8 cellular contexts compared by ENCODE assay signal in the genomic region with DNA sequence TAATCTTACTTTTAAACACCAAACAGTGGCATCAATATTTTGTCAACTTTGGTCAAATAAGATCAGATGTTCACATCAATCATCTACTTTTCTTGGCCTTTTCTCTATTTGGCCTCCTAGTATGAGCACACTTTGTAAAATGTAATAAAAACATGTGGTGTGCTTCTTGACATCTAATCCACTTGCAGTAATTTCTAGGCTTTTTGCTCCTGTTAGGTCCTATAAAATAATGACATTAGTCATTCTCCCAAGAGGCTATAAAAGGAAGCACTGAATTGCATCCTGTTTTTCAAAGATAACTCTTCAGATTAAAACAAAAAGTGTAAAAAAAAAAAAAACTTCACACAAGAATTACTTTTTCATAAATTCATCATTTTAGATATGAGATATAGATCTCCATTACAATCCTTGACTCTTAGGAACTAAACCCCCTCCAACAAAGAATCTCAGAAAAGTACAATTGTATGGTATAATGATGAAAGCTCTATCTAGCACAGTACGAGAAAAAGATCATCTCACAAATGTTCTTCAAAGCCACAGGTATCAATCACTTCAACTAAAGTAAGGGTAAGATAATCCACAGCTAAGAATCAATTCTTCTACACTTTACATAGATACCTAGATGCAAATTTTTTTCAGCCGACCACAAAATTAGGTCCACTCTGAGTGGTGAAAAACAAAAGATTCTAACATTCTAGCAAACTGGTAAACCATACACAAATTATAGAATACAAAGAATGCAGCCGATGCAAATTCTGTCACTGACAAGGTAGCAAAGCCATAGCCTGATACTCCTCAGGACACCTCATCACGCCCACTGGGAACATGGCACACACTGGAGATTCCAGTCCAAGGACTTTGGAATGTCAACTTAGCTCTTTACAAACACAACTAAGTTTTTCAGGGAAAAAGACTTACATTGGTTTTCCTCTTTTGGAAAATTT. TPM values are rescaled to one million over a fixed set of nuclear protein-coding genes. Genes with fewer than 3 reads are reported as not detected.
A peak's percentile ranks its signal among the peaks of the same experiment; 100 is the strongest.
DNase-seq lines count a peak whose midpoint lies in the region; ATAC-seq and TF ChIP-seq lines count a peak whose summit lies in the region.

No MANE protein-coding gene starts in this region.

- ATAC-seq in GM19397 (IDR thresholded peaks at IDR 0.05; ENCODE audit: unreplicated experiment) (peak; percentile 11), GM21367 (IDR thresholded peaks at IDR 0.05; ENCODE audit: unreplicated experiment) (no peak)

- H3K9me3 Mint-ChIP-seq in activated CD4-positive, alpha-beta memory T cell treated with anti-CD3 and anti-CD28 coated beads, Interleukin-2, amount 10 ng/mL, durations not matched to agents 7 days and 5 days = no peaks in the 10 kb centered on the region
- H3K9me3 Mint-ChIP-seq in nephron progenitor cell = no peaks in the 10 kb centered on the region

- POLR2A ChIA-PET in activated CD4-positive, alpha-beta memory T cell treated with anti-CD3 and anti-CD28 coated beads, Interleukin-2, amount 10 ng/mL, durations not matched to agents 7 days and 5 days (lab: Charles Lee) = interaction anchor here (0.8 to 4.2 kb wide), 28 partner anchors 14 to 223 kb away, joined by 3 to 112 read pairs (median 10); a partner anchor contains a TSS

- H3K27ac Mint-ChIP-seq in activated CD4-positive, alpha-beta memory T cell treated with anti-CD3 and anti-CD28 coated beads, Interleukin-2, amount 10 ng/mL, durations not matched to agents 7 days and 5 days = peak overlapping the region; percentile 89
- no peak overlapping the region for H3K27ac Mint-ChIP-seq in nephron progenitor cell

- CTCF ChIA-PET in activated CD4-positive, alpha-beta memory T cell treated with anti-CD3 and anti-CD28 coated beads, Interleukin-2, amount 10 ng/mL, durations not matched to agents 7 days and 5 days (lab: Charles Lee) = interaction anchor here (0.6 to 3.7 kb wide), 33 partner anchors 9 to 932 kb away, joined by 3 to 58 read pairs (median 10); a partner anchor contains a TSS

- DNase-seq in DMS53 (lab: John Stamatoyannopoulos, UW) = peak; percentile 58
- no peak for DNase-seq in activated CD4-positive, alpha-beta memory T cell treated with anti-CD3 and anti-CD28 coated beads, Interleukin-2, amount 10 ng/mL, durations not matched to agents 7 days and 5 days
- no peak for DNase-seq in nephron progenitor cell
- no peak for DNase-seq in HK-2 (ENCODE audit: unreplicated experiment)
- DNase-seq in NCI-H2081 (lab: John Stamatoyannopoulos, UW) = no peak
- DNase-seq in islet precursor cell = no peak

- no peaks in the 10 kb centered on the region for H3K27me3 Mint-ChIP-seq in activated CD4-positive, alpha-beta memory T cell treated with anti-CD3 and anti-CD28 coated beads, Interleukin-2, amount 10 ng/mL, durations not matched to agents 7 days and 5 days
- H3K27me3 Mint-ChIP-seq in nephron progenitor cell (ENCODE audit: low read depth, poor library complexity) = peaks cover 47% of the 10 kb centered on the region

- TF ChIP-seq CTCF in nephron progenitor cell (IDR thresholded peaks at IDR 0.05) = no peak

- H3K4me1 Mint-ChIP-seq in activated CD4-positive, alpha-beta memory T cell treated with anti-CD3 and anti-CD28 coated beads, Interleukin-2, amount 10 ng/mL, durations not matched to agents 7 days and 5 days = peaks cover 46% of the 10 kb centered on the region
- peaks cover 67% of the 10 kb centered on the region for H3K4me1 Mint-ChIP-seq in nephron progenitor cell

- peak overlapping the region; percentile 92 for H3K4me3 Mint-ChIP-seq in activated CD4-positive, alpha-beta memory T cell treated with anti-CD3 and anti-CD28 coated beads, Interleukin-2, amount 10 ng/mL, durations not matched to agents 7 days and 5 days
- peak overlapping the region; percentile 91 for H3K4me3 Mint-ChIP-seq in nephron progenitor cell

- peaks cover 69% of the 10 kb centered on the region for H3K36me3 Mint-ChIP-seq in activated CD4-positive, alpha-beta memory T cell treated with anti-CD3 and anti-CD28 coated beads, Interleukin-2, amount 10 ng/mL, durations not matched to agents 7 days and 5 days (ENCODE audit: low read depth)
- peaks cover 6% of the 10 kb centered on the region for H3K36me3 Mint-ChIP-seq in nephron progenitor cell (ENCODE audit: low read depth)

RNA-seq across cellular contexts. Expression of a gene that starts 2.7 kb away (rescaled TPM):
- 100 to 1,000 TPM; 102 to 109 TPM for total RNA-seq in activated CD4-positive, alpha-beta memory T cell treated with anti-CD3 and anti-CD28 coated beads, Interleukin-2, amount 10 ng/mL, durations not matched to agents 7 days and 5 days

RNA-seq across cellular contexts. Expression of a gene that starts 50.1 kb away (rescaled TPM):
- 10 to 100 TPM; 60.9 to 66.4 TPM for total RNA-seq in activated CD4-positive, alpha-beta memory T cell treated with anti-CD3 and anti-CD28 coated beads, Interleukin-2, amount 10 ng/mL, durations not matched to agents 7 days and 5 days
